ENCODE assay signal across 11 cellular contexts in the genomic region with DNA sequence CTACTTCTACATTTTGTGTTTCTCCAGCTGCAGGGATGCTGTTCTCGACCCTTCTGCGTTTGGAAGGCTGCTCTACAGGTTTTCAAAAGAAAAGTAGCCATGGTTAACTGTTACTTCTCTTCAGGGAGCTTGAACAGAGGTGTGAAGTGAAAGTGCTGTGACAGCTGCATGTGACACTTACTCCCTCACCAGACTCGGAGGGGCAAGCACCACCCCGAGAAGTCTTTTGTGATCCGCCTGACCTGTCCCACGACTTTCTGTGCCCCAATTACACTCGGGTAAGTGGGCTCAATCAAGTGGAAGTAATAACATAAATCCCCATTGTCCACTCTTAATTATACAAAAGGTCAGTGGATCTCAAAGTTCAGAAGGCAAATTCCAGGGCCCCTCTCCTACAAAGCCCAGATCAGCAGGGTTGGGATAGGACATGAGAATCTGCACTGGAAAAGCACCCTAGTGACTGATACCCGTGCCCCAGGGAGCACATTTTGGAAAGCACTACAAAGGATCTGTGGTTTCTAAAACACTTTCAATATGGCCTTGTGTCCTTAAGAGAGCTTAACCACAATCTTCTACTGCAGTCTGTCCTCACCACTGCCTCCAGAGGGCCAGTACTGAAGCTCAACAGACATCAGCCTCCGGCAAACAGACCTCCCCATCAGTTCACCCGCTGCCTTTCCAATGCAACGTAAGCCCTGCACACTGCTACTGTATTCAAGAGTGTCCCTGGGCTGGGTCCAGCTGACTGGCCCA. TPM values are rescaled to one million over a fixed set of nuclear protein-coding genes. Genes with fewer than 3 reads are reported as not detected.
A peak's percentile ranks its signal among the peaks of the same experiment; 100 is the strongest.
DNase-seq lines count a peak whose midpoint lies in the region; ATAC-seq, FAIRE-seq and TF ChIP-seq lines count a peak whose summit lies in the region.
"Had no signal": no experiment of that assay in that cellular context is flagged by ENCODE, and none has a peak within 500 bp of the region (broad histone marks: within the 10 kb centered on the region; RNA-seq: fewer than 3 reads in every experiment).

No MANE protein-coding gene starts in this region.

- 66% methylated on average over 4 of the region's 11 CpGs; no CpG with 5 or more reads in 1 of the 2 experiments for WGBS in IMR-90 (ENCODE audit: extremely low coverage in 2 of 2, insufficient read length in 1 of 2), 2 experiments
- WGBS in GM12878 (ENCODE audit: insufficient coverage, insufficient replicate concordance, low lambda C conversion rate, missing lambda C conversion rate) = 77% methylated on average over 11 of the region's 11 CpGs

- TF ChIP-seq EP300 in GM12878 (IDR thresholded peaks at IDR 0.05; ENCODE audit: borderline replicate concordance in 1 of 2, control insufficient read depth in 1 of 2, low read depth in 2 of 2, low read length in 2 of 2) = no peak

- no peak overlapping the region for H2AK5ac ChIP-seq in IMR-90 (ENCODE audit: low read depth, low read length)

- H4K5ac ChIP-seq in IMR-90 (ENCODE audit: low read depth, low read length) = no peak overlapping the region

- no peak for TF ChIP-seq POLR2A in IMR-90 (IDR thresholded peaks at IDR 0.05; ENCODE audit: low read depth, low read length)
- TF ChIP-seq POLR2A in GM12878 (IDR thresholded peaks at IDR 0.05; ENCODE audit: low read depth, low read length) = no peak
- no peak for TF ChIP-seq POLR2A in gastrocnemius medialis (IDR thresholded peaks at IDR 0.05)

- H3K14ac ChIP-seq in IMR-90 (replicated peaks; ENCODE audit: low read depth, low read length) = no peak overlapping the region

- BruUV-seq in IMR-90 (replicated peaks; lab: Mats Ljungman, UMichigan) (no TSS peak), GM12878 (replicated peaks; lab: Mats Ljungman, UMichigan) (no TSS peak)

- no peak overlapping the region for H3K27ac ChIP-seq in IMR-90 (ENCODE audit: insufficient read depth, low read length)
- no peak overlapping the region for H3K27ac ChIP-seq in GM12878 (ENCODE audit: control insufficient read depth, insufficient read depth)
- no peak overlapping the region for H3K27ac ChIP-seq in gastrocnemius medialis

- no peak for FAIRE-seq in GM12878 (lab: Jason Lieb, UNC)

- H4K91ac ChIP-seq in IMR-90 (ENCODE audit: insufficient read depth, low read depth, low read length) = no peak overlapping the region

- H2BK15ac ChIP-seq in IMR-90 (ENCODE audit: low read depth, low read length) = no peak overlapping the region

- H3K27me3 Mint-ChIP-seq in nephron progenitor cell (ENCODE audit: low read depth, poor library complexity) = no peaks in the 10 kb centered on the region
- H3K27me3 Mint-ChIP-seq: naive B cell had no signal

- H3K9me1 ChIP-seq in IMR-90 (ENCODE audit: insufficient read depth, low read length) = peaks cover 7% of the 10 kb centered on the region; the same call in 1 of the 2 replicates

- no peak for TF ChIP-seq RAD21 in IMR-90 (IDR thresholded peaks at IDR 0.05; ENCODE audit: low read length)
- TF ChIP-seq RAD21 in GM12878 (IDR thresholded peaks at IDR 0.05; ENCODE audit: insufficient read depth, low read depth, low read length) = no peak

- H3K4me1 ChIP-seq in IMR-90 (ENCODE audit: control insufficient read depth, insufficient read depth, low read length) (peaks cover 3% of the 10 kb centered on the region; the same call in 1 of the 2 replicates), GM12878 (ENCODE audit: control insufficient read depth, insufficient read depth, low read length) (peaks cover 5% of the 10 kb centered on the region), gastrocnemius medialis (peaks cover 0 to 1% of the 10 kb centered on the region in 2 donors)

- H3K27ac Mint-ChIP-seq in nephron progenitor cell = peak overlapping the region; percentile 48

- H3K9me3 Mint-ChIP-seq in nephron progenitor cell = no peaks in the 10 kb centered on the region
- H3K9me3 Mint-ChIP-seq: naive B cell had no signal

- TF ChIP-seq CTCF in IMR-90 (conservative IDR thresholded peaks at IDR 0.05; ENCODE audit: low read depth, low read length) = no peak
- peak in 2 of 3 experiments; percentile 12 to 28; a peak in 2 of 6 replicates for TF ChIP-seq CTCF in GM12878 (IDR thresholded peaks at IDR 0.05 in 2 of 3, conservative IDR thresholded peaks at IDR 0.05 in 1 of 3; ENCODE audit: control insufficient read depth in 2 of 3, extremely low read depth in 1 of 3, insufficient read depth in 1 of 3, low read depth in 3 of 3, low read length in 3 of 3)
- no peak for TF ChIP-seq CTCF in nephron progenitor cell (IDR thresholded peaks at IDR 0.05)
- TF ChIP-seq CTCF in gastrocnemius medialis (IDR thresholded peaks at IDR 0.05 in 4 of 5, conservative IDR thresholded peaks at IDR 0.05 in 1 of 5) = no peak

- intact Hi-C loops in IMR-90 (cut with micrococcal nuclease) = no loop called here
- intact Hi-C loops in GM12878 (cut with micrococcal nuclease; ENCODE audit: unreplicated experiment) = no loop called here
- intact Hi-C loops in gastrocnemius medialis (cut with DNase I; ENCODE audit: low total_unique reads) = no loop called here

- no peak overlapping the region for H3K56ac ChIP-seq in IMR-90 (ENCODE audit: extremely low read depth, insufficient read depth, low read length)

- H3K9ac ChIP-seq in IMR-90 (ENCODE audit: low read depth, low read length) (no peak overlapping the region), GM12878 (ENCODE audit: control insufficient read depth, insufficient read depth, low read length) (no peak overlapping the region)

- peaks cover 19 to 43% of the 10 kb centered on the region in 2 experiments for H3K79me1 ChIP-seq in IMR-90 (ENCODE audit: low read depth in 1 of 2, low read length in 2 of 2)

- POLR2A ChIA-PET in IMR-90 (lab: Charles Lee; ENCODE audit: unreplicated experiment) (no interaction called here), GM12878 (lab: Charles Lee) (interaction anchor here (1.3 kb wide), 1 partner anchor 11 kb away, joined by 4 read pairs; no protein-coding TSS in a partner anchor)

- H3K79me2 ChIP-seq in GM12878 (ENCODE audit: control insufficient read depth, insufficient read depth, low read length) = peaks cover 1% of the 10 kb centered on the region; the same call in 1 of the 2 replicates

- no peak overlapping the region for H3K4me3 ChIP-seq in IMR-90 (ENCODE audit: insufficient read depth, low read depth, low read length)
- H3K4me3 ChIP-seq in GM12878 = no peak overlapping the region
- H3K4me3 ChIP-seq in gastrocnemius medialis = no peak overlapping the region

- dilution Hi-C loops in IMR-90 (cut with HindIII; ENCODE audit: low sequenced_read_pairs, unreplicated experiment) = no loop called here

- H3K4me2 ChIP-seq in IMR-90 (ENCODE audit: low read depth, low read length) (no peak overlapping the region), GM12878 (ENCODE audit: control insufficient read depth, insufficient read depth) (no peak overlapping the region)

- no peaks in the 10 kb centered on the region for H3K27me3 ChIP-seq in IMR-90 (ENCODE audit: control insufficient read depth, insufficient read depth, low read length)
- H3K27me3 ChIP-seq in GM12878 (replicated peaks in 1 of 2; ENCODE audit: control insufficient read depth in 2 of 2, insufficient read depth in 2 of 2, low read length in 1 of 2) = no peaks in the 10 kb centered on the region
- no peaks in the 10 kb centered on the region for H3K27me3 ChIP-seq in gastrocnemius medialis

- no peak overlapping the region for H2AK9ac ChIP-seq in IMR-90 (replicated peaks; ENCODE audit: low read depth, low read length, poor library complexity)

- CTCF ChIA-PET in IMR-90 (lab: Yijun Ruan, JAX) (no interaction called here), GM12878 (lab: Yijun Ruan, JAX) (interaction anchor here (1.0 to 1.2 kb wide), 3 partner anchors 14 to 91 kb away, joined by 3 to 7 read pairs (median 4); no protein-coding TSS in a partner anchor)

- no peak overlapping the region for H2BK5ac ChIP-seq in IMR-90 (ENCODE audit: low read depth, low read length, poor library complexity, severe bottlenecking)

- SMC1A ChIA-PET in GM12878 (lab: Charles Lee; ENCODE audit: uncharacterized antibody, unreplicated experiment) = interaction anchor here (0.8 to 1.4 kb wide), 4 partner anchors 9 to 137 kb away, joined by 3 to 4 read pairs (median 3); no protein-coding TSS in a partner anchor

- no peak overlapping the region for H3K18ac ChIP-seq in IMR-90 (ENCODE audit: low read depth, low read length)

- ATAC-seq in IMR-90 (ENCODE audit: low read depth) (0 out of 2 replicates have a peak, but pooled peaks have one; percentile 13), GM12878 (peak; percentile 94), gastrocnemius medialis (no peak), HG02884 (IDR thresholded peaks at IDR 0.05; ENCODE audit: unreplicated experiment) (no peak)
- ATAC-seq: activated CD4-positive, CD25-positive, alpha-beta regulatory T cell treated with anti-CD3 and anti-CD28 coated beads, Interleukin-2, amount 50 U/mL, for 24 hours had no signal

- no peak overlapping the region for H2AFZ ChIP-seq in IMR-90 (replicated peaks; ENCODE audit: low read length, poor library complexity)
- H2AFZ ChIP-seq in GM12878 (ENCODE audit: control insufficient read depth, low read depth, low read length) = no peak overlapping the region

- no peak overlapping the region for H3K4ac ChIP-seq in IMR-90 (ENCODE audit: low read depth, low read length)

- RAD21 ChIA-PET in GM12878 (lab: Charles Lee; ENCODE audit: unreplicated experiment) = interaction anchor here (0.8 to 1.1 kb wide), 3 partner anchors 14 to 36 kb away, joined by 3 to 5 read pairs (median 4); a partner anchor contains a TSS

- H3K4me3 Mint-ChIP-seq in nephron progenitor cell = no peak overlapping the region

- H4K8ac ChIP-seq in IMR-90 (ENCODE audit: low read depth in 2 of 2, low read length in 2 of 2) = no peak overlapping the region; a peak in 1 of 4 replicates

- H2BK20ac ChIP-seq in IMR-90 (ENCODE audit: low read depth, low read length) = no peak overlapping the region

- H3K36me3 ChIP-seq in IMR-90 (ENCODE audit: control insufficient read depth, insufficient read depth, low read length) = peaks cover 60% of the 10 kb centered on the region
- H3K36me3 ChIP-seq in GM12878 (ENCODE audit: control insufficient read depth in 2 of 2, insufficient read depth in 2 of 2, low read length in 1 of 2) = peaks cover 51 to 57% of the 10 kb centered on the region in 2 experiments
- H3K36me3 ChIP-seq in gastrocnemius medialis = peaks cover 0 to 98% of the 10 kb centered on the region in 2 donors

- DNase-seq in ELF-1 (ENCODE audit: low read depth, low spot score) (peak; percentile 23), IMR-90 (peak; percentile 37), GM12878 (ENCODE audit: low read depth, low spot score) (no peak), nephron progenitor cell (no peak), gastrocnemius medialis (no peak)
- no peak for DNase-seq in effector CD4-positive, alpha-beta T cell
- DNase-seq: naive B cell; NCI-H2029; stimulated activated CD4-positive, alpha-beta T cell treated with anti-CD3 and anti-CD28 coated beads, Interleukin-12 subunit alpha, Interleukin-12 subunit beta, amount 100 ng/mL, for 4 hours had no signal

- H2BK120ac ChIP-seq in IMR-90 (ENCODE audit: low read depth, low read length) = no peak overlapping the region

- H4K20me1 ChIP-seq in IMR-90 (ENCODE audit: insufficient read depth, low read length) = peaks cover 19% of the 10 kb centered on the region
- H4K20me1 ChIP-seq in GM12878 (ENCODE audit: control insufficient read depth, insufficient read depth) = no peaks in the 10 kb centered on the region; the same call in 1 of the 2 replicates

- peaks cover 76% of the 10 kb centered on the region for H3K36me3 Mint-ChIP-seq in nephron progenitor cell (ENCODE audit: low read depth)

- no peak overlapping the region for H3K23ac ChIP-seq in IMR-90 (ENCODE audit: low read depth, low read length)

- H3K9me3 ChIP-seq in IMR-90 (ENCODE audit: control insufficient read depth, insufficient read depth, low read length) (no peaks in the 10 kb centered on the region), GM12878 (replicated peaks; ENCODE audit: control insufficient read depth, insufficient read depth, low read length) (no peaks in the 10 kb centered on the region), gastrocnemius medialis (no peaks in the 10 kb centered on the region)

- in situ Hi-C loops in IMR-90 (cut with MboI; ENCODE audit: low sequenced_read_pairs) (no loop called here), GM12878 (cut with MboI) (no loop called here), gastrocnemius medialis (cut with MboI; ENCODE audit: low sequenced_read_pairs in 4 of 4) (no loop called here)

- H3K4me1 Mint-ChIP-seq in nephron progenitor cell = no peaks in the 10 kb centered on the region

RNA-seq across cellular contexts. Expression of a gene that starts 11.6 kb away (rescaled TPM):
- total RNA-seq in IMR-90 (2012; rRNA removed) (10.8 and 11.3 TPM in 2 replicates), GM12878 (2014; rRNA removed) (7.3 and 7.6 TPM in 2 replicates), GM12878 (2014; rRNA removed; fragmentation: Illumina TruSeq; extraction: Trizol) (4.1 and 5.1 TPM in 2 replicates), GM12878 (2021) (6.2 and 7.9 TPM in 2 replicates), gastrocnemius medialis (1 to 10 TPM; 3.1 to 4.6 (median 3.6) TPM)
- polyA plus RNA-seq in IMR-90 (2012; rRNA removed) (4.0 and 4.2 TPM in 2 replicates), GM12878 (2011; rRNA removed) (0.68 and 1.1 TPM in 2 replicates), GM12878 (2014; fragmentation: Illumina TruSeq; extraction: Trizol) (3.3 and 3.5 TPM in 2 replicates), GM12878 (2014; fragmentation: Nextera tagmentation; extraction: Ambion mirVana) (1 to 10 TPM; 3.2 to 3.3 TPM), GM12878 (2014; rRNA removed) (3.2 and 4.8 TPM in 2 replicates), GM12878 (2016; fragmentation: Nextera tagmentation; extraction: Ambion mirVana) (1 to 10 TPM; 8.4 to 9.4 TPM)
- 3.3 and 5.3 TPM in 2 replicates for polyA plus RNA-seq in IMR-90 (2012; cell fraction: cytosol; rRNA removed)
- 1.4 and 2.6 TPM in 2 replicates for polyA plus RNA-seq in IMR-90 (2012; cell fraction: nucleus; rRNA removed; ENCODE audit: low replicate concordance)
- 11.8 and 14.2 TPM in 2 replicates for total RNA-seq in GM12878 (2013; cell fraction: nucleolus; rRNA removed)
- polyA plus RNA-seq in GM12878 (2011; ENCODE audit: low read depth) = 3.9 TPM
- 2.2 and 2.3 TPM in 2 replicates for polyA plus RNA-seq in GM12878 (2011; cell fraction: cytosol; rRNA removed)
- 4.7 and 7.7 TPM in 2 replicates for polyA plus RNA-seq in GM12878 (2011; cell fraction: nucleus; rRNA removed)
- 4.9 and 6.6 TPM in 2 replicates for polyA plus RNA-seq in GM12878 (2012)
- 3.4 and 7.1 TPM in 2 replicates for polyA minus RNA-seq in GM12878 (2011; rRNA and poly(A)+ RNA removed)
- 2.1 and 3.6 TPM in 2 replicates for polyA minus RNA-seq in GM12878 (2011; cell fraction: cytosol; rRNA and poly(A)+ RNA removed)
- polyA minus RNA-seq in GM12878 (2011; cell fraction: nucleus; rRNA and poly(A)+ RNA removed) = 7.4 and 9.4 TPM in 2 replicates

RNA-seq across cellular contexts. Expression of a gene that starts 34.3 kb away (rescaled TPM):
- 37.8 and 61.7 TPM in 2 replicates for total RNA-seq in IMR-90 (2012; rRNA removed)
- polyA plus RNA-seq in IMR-90 (2012; rRNA removed) = 19.8 and 22.6 TPM in 2 replicates
- polyA plus RNA-seq in IMR-90 (2012; cell fraction: cytosol; rRNA removed) = 11.8 and 12.7 TPM in 2 replicates
- 18.0 and 42.4 TPM in 2 replicates for polyA plus RNA-seq in IMR-90 (2012; cell fraction: nucleus; rRNA removed; ENCODE audit: low replicate concordance)
- 313 and 332 TPM in 2 replicates for total RNA-seq in GM12878 (2013; cell fraction: nucleolus; rRNA removed)
- total RNA-seq in GM12878 (2014; rRNA removed) = 157 and 179 TPM in 2 replicates
- total RNA-seq in GM12878 (2014; rRNA removed; fragmentation: Illumina TruSeq; extraction: Trizol) = 80.8 and 82.6 TPM in 2 replicates
- total RNA-seq in GM12878 (2021) = 70.2 and 70.8 TPM in 2 replicates
- polyA plus RNA-seq in GM12878 (2011; ENCODE audit: low read depth) = 47.8 TPM
- polyA plus RNA-seq in GM12878 (2011; rRNA removed) = 49.7 and 53.7 TPM in 2 replicates
- 34.6 and 39.2 TPM in 2 replicates for polyA plus RNA-seq in GM12878 (2011; cell fraction: cytosol; rRNA removed)
- polyA plus RNA-seq in GM12878 (2011; cell fraction: nucleus; rRNA removed) = 112 and 140 TPM in 2 replicates
- 51.0 and 51.2 TPM in 2 replicates for polyA plus RNA-seq in GM12878 (2012)
- polyA plus RNA-seq in GM12878 (2014; fragmentation: Illumina TruSeq; extraction: Trizol) = 49.3 and 52.8 TPM in 2 replicates
- 10 to 100 TPM in 1 of 2 experiments, 1 to 10 TPM in 1; 8.8 to 16.1 TPM for polyA plus RNA-seq in GM12878 (2014; fragmentation: Nextera tagmentation; extraction: Ambion mirVana)
- polyA plus RNA-seq in GM12878 (2014; rRNA removed) = 59.5 and 83.2 TPM in 2 replicates
- polyA plus RNA-seq in GM12878 (2016; fragmentation: Nextera tagmentation; extraction: Ambion mirVana) = 10 to 100 TPM; 51.1 to 56.2 TPM
- polyA minus RNA-seq in GM12878 (2011; rRNA and poly(A)+ RNA removed) = 82.6 and 88.4 TPM in 2 replicates
- polyA minus RNA-seq in GM12878 (2011; cell fraction: cytosol; rRNA and poly(A)+ RNA removed) = 23.0 and 24.8 TPM in 2 replicates
- polyA minus RNA-seq in GM12878 (2011; cell fraction: nucleus; rRNA and poly(A)+ RNA removed) = 166 and 282 TPM in 2 replicates
- total RNA-seq in gastrocnemius medialis = 10 to 100 TPM; 38.1 to 52.6 (median 51.3) TPM

RNA-seq across cellular contexts. Expression of a gene that starts 35.7 kb away (rescaled TPM):
- total RNA-seq in IMR-90 (2012; rRNA removed) = 52.7 and 58.3 TPM in 2 replicates
- polyA plus RNA-seq in IMR-90 (2012; rRNA removed) = 77.9 and 87.2 TPM in 2 replicates
- 38.1 and 73.2 TPM in 2 replicates for polyA plus RNA-seq in IMR-90 (2012; cell fraction: cytosol; rRNA removed)
- polyA plus RNA-seq in IMR-90 (2012; cell fraction: nucleus; rRNA removed; ENCODE audit: low replicate concordance) = 37.4 and 201 TPM in 2 replicates
- 104 and 106 TPM in 2 replicates for total RNA-seq in GM12878 (2013; cell fraction: nucleolus; rRNA removed)
- 177 and 189 TPM in 2 replicates for total RNA-seq in GM12878 (2014; rRNA removed)
- total RNA-seq in GM12878 (2014; rRNA removed; fragmentation: Illumina TruSeq; extraction: Trizol) = 109 and 113 TPM in 2 replicates
- total RNA-seq in GM12878 (2021) = 102 and 108 TPM in 2 replicates
- polyA plus RNA-seq in GM12878 (2011; ENCODE audit: low read depth) = 160 TPM
- polyA plus RNA-seq in GM12878 (2011; rRNA removed) = 247 and 284 TPM in 2 replicates
- polyA plus RNA-seq in GM12878 (2011; cell fraction: cytosol; rRNA removed) = 166 and 191 TPM in 2 replicates
- 213 and 333 TPM in 2 replicates for polyA plus RNA-seq in GM12878 (2011; cell fraction: nucleus; rRNA removed)
- 148 and 150 TPM in 2 replicates for polyA plus RNA-seq in GM12878 (2012)
- polyA plus RNA-seq in GM12878 (2014; fragmentation: Illumina TruSeq; extraction: Trizol) = 122 and 127 TPM in 2 replicates
- polyA plus RNA-seq in GM12878 (2014; fragmentation: Nextera tagmentation; extraction: Ambion mirVana) = 10 to 100 TPM; 32.8 to 66.1 TPM
- polyA plus RNA-seq in GM12878 (2014; rRNA removed) = 132 and 135 TPM in 2 replicates
- 100 to 1,000 TPM; 248 to 260 TPM for polyA plus RNA-seq in GM12878 (2016; fragmentation: Nextera tagmentation; extraction: Ambion mirVana)
- polyA minus RNA-seq in GM12878 (2011; rRNA and poly(A)+ RNA removed) = 128 and 131 TPM in 2 replicates
- polyA minus RNA-seq in GM12878 (2011; cell fraction: cytosol; rRNA and poly(A)+ RNA removed) = 38.4 and 44.5 TPM in 2 replicates
- 87.0 and 88.1 TPM in 2 replicates for polyA minus RNA-seq in GM12878 (2011; cell fraction: nucleus; rRNA and poly(A)+ RNA removed)
- 100 to 1,000 TPM; 232 to 337 (median 249) TPM for total RNA-seq in gastrocnemius medialis

Comparison
In these comparisons a context has a peak if more than half of its experiments do, and no peak if none do; other contexts are left out.
1. DNase-seq: peak in ELF-1 (single experiment) and IMR-90 (single experiment); none in GM12878 (single experiment), nephron progenitor cell (single experiment), gastrocnemius medialis (0 of 2) and effector CD4-positive, alpha-beta T cell (single experiment).
2. ATAC-seq: peak in IMR-90 (single experiment) and GM12878 (single experiment); none in gastrocnemius medialis (0 of 2) and HG02884 (single experiment).
3. CTCF ChIP-seq: peak in GM12878 (2 of 3); none in IMR-90 (single experiment), nephron progenitor cell (single experiment) and gastrocnemius medialis (0 of 5).